In the genomic region with DNA sequence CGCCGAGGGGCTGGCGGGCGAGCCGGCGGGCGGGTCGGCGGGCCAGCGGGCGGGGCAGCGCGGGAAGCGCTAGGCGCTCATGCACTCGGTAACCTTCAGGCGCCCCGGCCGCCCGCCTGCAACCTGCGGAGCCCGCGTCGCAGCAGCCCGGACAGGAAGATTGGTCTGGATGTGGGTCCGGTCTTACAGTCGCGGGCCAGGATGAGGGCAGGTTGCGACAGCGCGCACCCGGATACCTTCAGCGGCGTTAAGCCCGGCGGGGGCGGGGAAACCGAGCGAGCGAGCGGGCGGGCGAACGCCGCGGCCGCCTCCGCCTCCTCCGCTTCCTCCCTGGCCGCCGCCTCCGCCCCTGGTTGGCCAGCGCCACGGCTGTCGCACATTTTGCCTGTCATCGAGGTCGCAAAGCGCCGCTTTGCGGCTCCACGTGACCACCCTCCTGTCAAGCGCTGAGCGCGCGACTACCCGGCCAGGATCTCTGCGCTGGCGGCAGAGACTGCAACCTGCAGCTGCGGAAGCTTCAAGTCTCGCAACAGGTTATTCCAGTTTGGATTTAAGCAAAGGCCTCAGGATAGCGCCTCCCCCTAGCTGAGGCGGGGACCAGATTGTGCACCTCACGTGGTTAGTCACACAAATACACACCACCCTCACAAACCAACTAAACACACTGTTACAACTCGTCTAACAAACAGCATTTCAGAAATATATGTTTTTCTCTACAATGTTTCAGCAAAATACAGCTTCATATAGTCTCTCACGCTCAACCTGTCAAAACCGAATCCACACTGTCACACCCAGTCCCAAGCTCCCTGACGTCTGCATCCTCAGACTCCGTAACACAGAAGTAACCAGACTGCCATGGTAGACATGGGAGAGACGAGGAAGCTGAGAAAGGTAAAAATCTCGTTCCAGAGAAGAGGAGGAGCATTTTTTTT, we compare ENCODE assay signal across 1 cellular context.
TF ChIP-seq lines count a peak whose summit lies in the region.

A gene (minus strand): TSS at position 355 of the 932 bp plus-strand sequence. CDS start 456 bp downstream, outside the sequence.

TF ChIP-seq in SK-N-SH treated with all-trans-retinoic acid at 6 μM for 48 hours, 23 proteins besides CTCF, POLR2A, EP300 and RAD21 (continued from another document):
- TF ChIP-seq, protein P1, sequence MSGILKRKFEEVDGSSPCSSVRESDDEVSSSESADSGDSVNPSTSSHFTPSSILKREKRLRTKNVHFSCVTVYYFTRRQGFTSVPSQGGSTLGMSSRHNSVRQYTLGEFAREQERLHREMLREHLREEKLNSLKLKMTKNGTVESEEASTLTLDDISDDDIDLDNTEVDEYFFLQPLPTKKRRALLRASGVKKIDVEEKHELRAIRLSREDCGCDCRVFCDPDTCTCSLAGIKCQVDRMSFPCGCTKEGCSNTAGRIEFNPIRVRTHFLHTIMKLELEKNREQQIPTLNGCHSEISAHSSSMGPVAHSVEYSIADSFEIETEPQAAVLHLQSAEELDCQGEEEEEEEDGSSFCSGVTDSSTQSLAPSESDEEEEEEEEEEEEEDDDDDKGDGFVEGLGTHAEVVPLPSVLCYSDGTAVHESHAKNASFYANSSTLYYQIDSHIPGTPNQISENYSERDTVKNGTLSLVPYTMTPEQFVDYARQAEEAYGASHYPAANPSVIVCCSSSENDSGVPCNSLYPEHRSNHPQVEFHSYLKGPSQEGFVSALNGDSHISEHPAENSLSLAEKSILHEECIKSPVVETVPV (CRISPR knock-in tag; IDR thresholded peaks at IDR 0.05), result no peak
